10 cellular contexts compared by ENCODE assay signal in the genomic region with DNA sequence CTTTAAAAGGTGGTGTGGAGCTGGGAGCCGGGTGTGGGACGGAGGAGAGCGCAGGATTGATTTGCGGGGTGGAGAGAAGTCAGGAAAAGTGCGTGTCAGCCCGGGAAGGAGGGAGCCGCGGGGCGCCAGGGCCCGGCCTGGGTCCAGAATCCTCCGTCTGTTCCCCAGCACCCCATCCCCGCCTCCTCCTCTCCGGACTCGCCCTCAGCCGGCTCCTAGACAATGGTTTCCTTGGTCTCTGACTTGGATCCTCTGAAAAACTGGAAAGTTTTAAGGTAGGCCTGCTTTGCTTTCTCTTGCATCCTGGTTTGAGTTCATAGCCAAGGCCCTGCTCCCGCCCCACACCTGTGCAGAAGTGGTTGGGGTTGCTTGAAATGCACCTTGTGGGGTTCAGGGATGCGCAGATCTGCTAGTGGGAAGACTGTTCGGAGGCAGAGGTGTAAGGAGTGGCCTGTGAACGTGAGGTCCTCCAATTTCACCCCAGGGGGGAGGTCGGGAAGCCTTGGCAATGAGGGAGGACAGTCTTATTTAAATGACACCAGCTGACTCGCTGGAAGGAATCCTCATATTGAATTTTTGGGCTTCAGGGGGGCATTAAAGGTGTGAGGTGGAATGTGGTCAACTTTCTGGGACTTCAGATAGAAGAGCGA.
A peak's percentile ranks its signal among the peaks of the same experiment; 100 is the strongest.
DNase-seq lines count a peak whose midpoint lies in the region; ATAC-seq and TF ChIP-seq lines count a peak whose summit lies in the region.
"Had no signal": no experiment of that assay in that cellular context is flagged by ENCODE, and none has a peak within 500 bp of the region (broad histone marks: within the 10 kb centered on the region; RNA-seq: fewer than 3 reads in every experiment).

No MANE protein-coding gene starts in this region.

- H3K27ac ChIP-seq in angular gyrus (ENCODE audit: low read depth, low read length) (peak overlapping the region; percentile 49), upper lobe of right lung (peak overlapping the region; percentile 94)

- H3K36me3 Mint-ChIP-seq in neural crest cell (ENCODE audit: low read depth), result no peaks in the 10 kb centered on the region

- no peaks in the 10 kb centered on the region for H3K27me3 ChIP-seq in upper lobe of right lung

- H3K36me3 ChIP-seq in upper lobe of right lung, result no peaks in the 10 kb centered on the region

- no peak overlapping the region for H3K4me3 Mint-ChIP-seq in neural crest cell

- ATAC-seq in upper lobe of right lung, result peak; percentile 31
- ATAC-seq in GM21447 (IDR thresholded peaks at IDR 0.05; ENCODE audit: unreplicated experiment), result no peak
- ATAC-seq in HG03135 (IDR thresholded peaks at IDR 0.05; ENCODE audit: unreplicated experiment), result no peak
- ATAC-seq: Panc1 had no signal

- DNase-seq in head of caudate nucleus (peak in 24 of 42 donors; percentile 9 to 48 (median 25)), neural crest cell (ENCODE audit: low read depth, low spot score) (no peak), upper lobe of right lung (peak; percentile 63), HuH-7.5 (ENCODE audit: low spot score) (no peak)
- DNase-seq: DMS53, NCI-H1930 had no signal

- no peaks in the 10 kb centered on the region for H3K9me3 ChIP-seq in upper lobe of right lung

- H3K4me1 Mint-ChIP-seq in neural crest cell, result peaks cover 32% of the 10 kb centered on the region

- H3K4me1 ChIP-seq in upper lobe of right lung, result peaks cover 11% of the 10 kb centered on the region

- H3K27me3 Mint-ChIP-seq in neural crest cell (ENCODE audit: low read depth), result no peaks in the 10 kb centered on the region

- H3K9me3 Mint-ChIP-seq in neural crest cell, result no peaks in the 10 kb centered on the region

- peak overlapping the region; percentile 41 for H3K4me3 ChIP-seq in upper lobe of right lung

- H3K27ac Mint-ChIP-seq in neural crest cell (ENCODE audit: unreplicated experiment), result peak overlapping the region; percentile 87

- intact Hi-C loops in head of caudate nucleus (cut with DNase I), result no loop called here
- intact Hi-C loops in upper lobe of right lung (cut with DNase I), result no loop called here

- TF ChIP-seq CTCF in neural crest cell (conservative IDR thresholded peaks at IDR 0.05) (no peak), upper lobe of right lung (IDR thresholded peaks at IDR 0.05) (no peak)

Comparison
In these comparisons a context has a peak if more than half of its experiments do, and no peak if none do; other contexts are left out.
1. DNase-seq: peak in head of caudate nucleus (24 of 42) and upper lobe of right lung (single experiment); none in neural crest cell (single experiment) and HuH-7.5 (single experiment).